14 cellular contexts compared by ENCODE assay signal in genomic region chr5:159774476-159775031, GRCh38.
"Had no signal": no experiment of that assay in that cellular context is flagged by ENCODE, and none has a peak within 500 bp of the region (broad histone marks: within the 10 kb centered on the region; RNA-seq: fewer than 3 reads in every experiment).

No MANE protein-coding gene starts in this region.

- H3K9me3 Mint-ChIP-seq: activated naive CD8-positive, alpha-beta T cell treated with anti-CD3 and anti-CD28 coated beads for 36 hours; naive thymus-derived CD8-positive, alpha-beta T cell had no signal

- H3K27me3 ChIP-seq: right atrium auricular region had no signal

- H3K27ac Mint-ChIP-seq: activated CD4-positive, alpha-beta memory T cell treated with anti-CD3 and anti-CD28 coated beads, Interleukin-2, amount 10 ng/mL, durations not matched to agents 7 days and 5 days; naive thymus-derived CD8-positive, alpha-beta T cell had no signal

- H3K36me3 Mint-ChIP-seq: activated naive CD8-positive, alpha-beta T cell treated with anti-CD3 and anti-CD28 coated beads for 36 hours; naive thymus-derived CD8-positive, alpha-beta T cell had no signal

- H3K9me3 ChIP-seq: breast epithelium, mucosa of descending colon, right atrium auricular region, transverse colon had no signal

- H3K4me3 ChIP-seq: mucosa of descending colon, right atrium auricular region, transverse colon had no signal

- H3K4me3 Mint-ChIP-seq: activated CD4-positive, alpha-beta memory T cell treated with anti-CD3 and anti-CD28 coated beads, Interleukin-2, amount 10 ng/mL, durations not matched to agents 7 days and 5 days; activated naive CD8-positive, alpha-beta T cell treated with anti-CD3 and anti-CD28 coated beads for 36 hours had no signal

- FAIRE-seq: endometrium, islet of Langerhans, small intestine had no signal

- ATAC-seq: mucosa of descending colon; naive thymus-derived CD8-positive, alpha-beta T cell had no signal

- DNase-seq: activated CD4-positive, alpha-beta memory T cell treated with anti-CD3 and anti-CD28 coated beads, Interleukin-2, amount 10 ng/mL, durations not matched to agents 7 days and 5 days; activated gamma-delta T cell treated with Interleukin-2 at 50 U/mL for 16 hours; activated naive CD8-positive, alpha-beta T cell treated with anti-CD3 and anti-CD28 coated beads for 36 hours; activated T-cell treated with anti-CD3 and anti-CD28 coated beads, Interleukin-2, amount 50 U/mL, for 48 hours; mammary epithelial cell; mucosa of descending colon; naive thymus-derived CD8-positive, alpha-beta T cell; small intestine; T-helper 9 cell; transverse colon had no signal

- H3K36me3 ChIP-seq: breast epithelium, right atrium auricular region, transverse colon had no signal

- H3K4me1 ChIP-seq: right atrium auricular region had no signal

- H3K27ac ChIP-seq: breast epithelium, transverse colon had no signal
